In genomic region chr3:128618398-128618726, GRCh38 we compare ENCODE assay signal across 8 cellular contexts. TPM values are rescaled to one million over a fixed set of nuclear protein-coding genes. Genes with fewer than 3 reads are reported as not detected.
DNase-seq lines count a peak whose midpoint lies in the region; ATAC-seq, FAIRE-seq and TF ChIP-seq lines count a peak whose summit lies in the region.

No MANE protein-coding gene starts in this region.

- no peaks in the 10 kb centered on the region for H3K9me3 Mint-ChIP-seq in activated CD4-positive, alpha-beta T cell treated with anti-CD3 and anti-CD28 coated beads, Interleukin-2, amount 10 ng/mL, durations not matched to agents 24 days and 14 days
- H3K9me3 Mint-ChIP-seq in activated naive CD4-positive, alpha-beta T cell treated with anti-CD3 and anti-CD28 coated beads, Interleukin-2, amount 50 U/mL, for 72 hours = no peaks in the 10 kb centered on the region

- intact Hi-C loops in activated CD4-positive, alpha-beta T cell treated with anti-CD3 and anti-CD28 coated beads, Interleukin-2, amount 10 ng/mL, durations not matched to agents 24 days and 14 days (cut with micrococcal nuclease) = loop anchor here (2.0 to 5.0 kb wide), 2 partner anchors 176 to 504 kb away; partner anchors contain the start of gene RAB43
- intact Hi-C loops in kidney (cut with DNase I) = no loop called here

- no peak for ATAC-seq in activated naive CD4-positive, alpha-beta T cell treated with anti-CD3 and anti-CD28 coated beads, Interleukin-2, amount 50 U/mL, for 72 hours

- peaks cover 34% of the 10 kb centered on the region for H3K4me1 Mint-ChIP-seq in activated CD4-positive, alpha-beta T cell treated with anti-CD3 and anti-CD28 coated beads, Interleukin-2, amount 10 ng/mL, durations not matched to agents 24 days and 14 days

- H3K27me3 Mint-ChIP-seq in activated CD4-positive, alpha-beta T cell treated with anti-CD3 and anti-CD28 coated beads, Interleukin-2, amount 10 ng/mL, durations not matched to agents 24 days and 14 days = no peaks in the 10 kb centered on the region

- H3K4me1 ChIP-seq in kidney (ENCODE audit: control insufficient read depth in 1 of 2, insufficient read depth in 1 of 2, low read depth in 1 of 2, low read length in 2 of 2) = peaks cover 16 to 17% of the 10 kb centered on the region in 2 donors

- H3K27ac Mint-ChIP-seq in activated CD4-positive, alpha-beta T cell treated with anti-CD3 and anti-CD28 coated beads, Interleukin-2, amount 10 ng/mL, durations not matched to agents 24 days and 14 days = peak overlapping the region; percentile 96
- H3K27ac Mint-ChIP-seq in activated naive CD4-positive, alpha-beta T cell treated with anti-CD3 and anti-CD28 coated beads, Interleukin-2, amount 50 U/mL, for 72 hours = peak overlapping the region; percentile 92 to 98

- H3K27ac ChIP-seq in kidney (ENCODE audit: low read depth in 2 of 2, low read length in 2 of 2) (peak overlapping the region; percentile 76 to 77), temporal lobe (ENCODE audit: low read depth, low read length) (peak overlapping the region; percentile 77)

- FAIRE-seq in kidney (lab: Jason Lieb, UNC) = no peak

- peak overlapping the region; percentile 95 for H3K9ac ChIP-seq in kidney (ENCODE audit: low read length in 2 of 2)

- H3K4me3 Mint-ChIP-seq in activated CD4-positive, alpha-beta T cell treated with anti-CD3 and anti-CD28 coated beads, Interleukin-2, amount 10 ng/mL, durations not matched to agents 24 days and 14 days = peak overlapping the region; percentile 95

- TF ChIP-seq CTCF in kidney (IDR thresholded peaks at IDR 0.05; ENCODE audit: borderline replicate concordance, extremely low read depth, insufficient read depth) = no peak

- peak overlapping the region; percentile 86 to 93 for H3K4me3 ChIP-seq in kidney (ENCODE audit: low read length in 2 of 2)

- H3K36me3 Mint-ChIP-seq in activated CD4-positive, alpha-beta T cell treated with anti-CD3 and anti-CD28 coated beads, Interleukin-2, amount 10 ng/mL, durations not matched to agents 24 days and 14 days (ENCODE audit: low read depth) = peaks cover 47% of the 10 kb centered on the region
- peaks cover 25 to 36% of the 10 kb centered on the region in 2 donors for H3K36me3 Mint-ChIP-seq in activated naive CD4-positive, alpha-beta T cell treated with anti-CD3 and anti-CD28 coated beads, Interleukin-2, amount 50 U/mL, for 72 hours

- no peak for DNase-seq in activated CD4-positive, alpha-beta T cell treated with anti-CD3 and anti-CD28 coated beads, Interleukin-2, amount 10 ng/mL, durations not matched to agents 24 days and 14 days
- no peak for DNase-seq in activated CD4-positive, alpha-beta T cell treated with anti-CD3 and anti-CD28 coated beads for 1 hour
- no peak for DNase-seq in activated naive CD4-positive, alpha-beta T cell treated with anti-CD3 and anti-CD28 coated beads, Interleukin-2, amount 50 U/mL, for 72 hours (ENCODE audit: low spot score in 2 of 2)
- no peak for DNase-seq in kidney
- DNase-seq in NCI-H146 (lab: John Stamatoyannopoulos, UW) = no peak
- no peak for DNase-seq in central memory CD4-positive, alpha-beta T cell
- DNase-seq in NCI-H2171 treated with DMSO at 0.1 percent for 48 hours (lab: John Stamatoyannopoulos, UW) = no peak

- H3K36me3 ChIP-seq in kidney (ENCODE audit: control insufficient read depth in 1 of 2, insufficient read depth in 2 of 2, low read length in 2 of 2) = peaks cover 25 to 31% of the 10 kb centered on the region in 2 donors

- no peaks in the 10 kb centered on the region for H3K9me3 ChIP-seq in kidney (ENCODE audit: control insufficient read depth in 1 of 2, low read length in 2 of 2)

RNA-seq across cellular contexts. Expression of gene RPN1, which starts 32.3 kb away (rescaled TPM):
- total RNA-seq in activated CD4-positive, alpha-beta T cell treated with anti-CD3 and anti-CD28 coated beads, Interleukin-2, amount 10 ng/mL, durations not matched to agents 24 days and 14 days = 192 and 194 TPM in 2 replicates
- total RNA-seq in activated naive CD4-positive, alpha-beta T cell treated with anti-CD3 and anti-CD28 coated beads, Interleukin-2, amount 50 U/mL, for 72 hours = 100 to 1,000 TPM; 109 to 128 TPM
- total RNA-seq in kidney = 234 TPM
- 192 TPM for polyA plus RNA-seq in kidney (ENCODE audit: insufficient read depth, low read depth, low replicate concordance)
- total RNA-seq in temporal lobe = 104 TPM
